Comparison of ENCODE assay signal across 32 cellular contexts in the genomic region with DNA sequence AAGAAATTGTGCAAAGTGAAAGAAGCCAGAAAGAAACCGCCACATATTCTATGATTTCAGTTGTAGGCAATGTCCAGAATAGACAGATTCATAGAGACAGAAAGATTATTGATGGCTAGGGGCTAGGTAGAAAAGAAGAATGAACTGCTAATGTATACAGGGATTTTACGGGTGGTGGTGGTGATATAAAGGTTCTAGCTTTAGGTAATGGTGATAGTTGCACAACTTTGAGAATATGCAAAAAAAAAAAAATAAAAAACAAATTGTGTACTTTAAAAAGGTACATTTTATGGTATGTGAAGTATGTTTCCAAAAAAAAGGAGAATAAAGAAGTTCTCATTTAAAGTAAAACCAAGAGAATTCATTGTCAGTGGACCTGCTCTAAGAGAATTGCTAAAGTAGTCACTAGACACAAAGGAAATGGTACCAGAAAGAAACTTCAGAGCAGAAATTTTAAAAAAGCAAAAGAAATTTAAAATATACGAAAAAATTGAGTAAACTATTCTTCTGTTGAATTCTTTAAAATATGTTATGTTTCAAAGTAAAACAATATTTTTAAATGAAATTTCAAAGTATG.
"Had no signal": no experiment of that assay in that cellular context is flagged by ENCODE, and none has a peak within 500 bp of the region (broad histone marks: within the 10 kb centered on the region; RNA-seq: fewer than 3 reads in every experiment).

No MANE protein-coding gene starts in this region.

- H3K4me1 ChIP-seq: parathyroid adenoma, psoas muscle, right lobe of liver, sigmoid colon, suprapubic skin, testis, tibial artery, transverse colon, upper lobe of right lung, uterus had no signal

- H3K27me3 Mint-ChIP-seq: natural killer cell treated with Interleukin-12 subunit alpha and Interleukin-12 subunit beta and Interleukin-15 and Interleukin-18, amount 100 ng/mL, for 72 hours; progenitor cell of endocrine pancreas; stimulated activated memory B cell treated with anti-CD40 and anti-IgM and Interleukin-4, amounts not matched to agents 10 μg/mL and 1 μg/mL and 100 μg/mL, for 72 hours; stimulated activated naive CD8-positive, alpha-beta T cell treated with anti-CD3 and anti-CD28 coated beads, Interleukin-15, amount 100 ng/mL, for 72 hours; type B pancreatic cell had no signal

- H3K27ac Mint-ChIP-seq: naive thymus-derived CD8-positive, alpha-beta T cell; natural killer cell treated with Interleukin-12 subunit alpha and Interleukin-12 subunit beta and Interleukin-15 and Interleukin-18, amount 100 ng/mL, for 72 hours; nephron progenitor cell; progenitor cell of endocrine pancreas; stimulated activated memory B cell treated with anti-CD40 and anti-IgM and Interleukin-4, amounts not matched to agents 10 μg/mL and 1 μg/mL and 100 μg/mL, for 72 hours; stimulated activated naive CD8-positive, alpha-beta T cell treated with anti-CD3 and anti-CD28 coated beads, Interleukin-15, amount 100 ng/mL, for 72 hours; type B pancreatic cell had no signal

- H3K9me3 ChIP-seq: neutrophil, ovary, right lobe of liver, testis, uterus had no signal

- H3K9ac ChIP-seq: parathyroid adenoma had no signal

- H3K27me3 ChIP-seq: neutrophil, ovary, right lobe of liver, sigmoid colon, suprapubic skin, testis, tibial artery, transverse colon, upper lobe of right lung, uterus had no signal

- H3K4me3 Mint-ChIP-seq: naive thymus-derived CD8-positive, alpha-beta T cell; natural killer cell treated with Interleukin-12 subunit alpha and Interleukin-12 subunit beta and Interleukin-15 and Interleukin-18, amount 100 ng/mL, for 72 hours; nephron progenitor cell; neural crest cell; stimulated activated memory B cell treated with anti-CD40 and anti-IgM and Interleukin-4, amounts not matched to agents 10 μg/mL and 1 μg/mL and 100 μg/mL, for 72 hours; stimulated activated naive CD8-positive, alpha-beta T cell treated with anti-CD3 and anti-CD28 coated beads, Interleukin-15, amount 100 ng/mL, for 72 hours; type B pancreatic cell had no signal

- H3K36me3 ChIP-seq: neutrophil, ovary, right lobe of liver, sigmoid colon, suprapubic skin, tibial artery, transverse colon, upper lobe of right lung, uterus had no signal

- H3K79me2 ChIP-seq: parathyroid adenoma had no signal

- ATAC-seq: naive thymus-derived CD8-positive, alpha-beta T cell; natural killer cell treated with Interleukin-12 subunit alpha and Interleukin-12 subunit beta and Interleukin-15 and Interleukin-18, amount 100 ng/mL, for 72 hours; psoas muscle; right cardiac atrium; right lobe of liver; stimulated activated memory B cell treated with anti-CD40 and anti-IgM and Interleukin-4, amounts not matched to agents 10 μg/mL and 1 μg/mL and 100 μg/mL, for 72 hours; stimulated activated naive CD8-positive, alpha-beta T cell treated with anti-CD3 and anti-CD28 coated beads, Interleukin-15, amount 100 ng/mL, for 72 hours; stimulated activated naive CD8-positive, alpha-beta T cell treated with anti-CD3 and anti-CD28 coated beads, Interleukin-15, Interleukin-2, amounts not matched to agents 100 U/mL and 50 U/mL, for 24 hours; upper lobe of right lung had no signal

- H3K36me3 Mint-ChIP-seq: naive thymus-derived CD8-positive, alpha-beta T cell; stimulated activated memory B cell treated with anti-CD40 and anti-IgM and Interleukin-4, amounts not matched to agents 10 μg/mL and 1 μg/mL and 100 μg/mL, for 72 hours; type B pancreatic cell had no signal

- H3K9me3 Mint-ChIP-seq: natural killer cell treated with Interleukin-12 subunit alpha and Interleukin-12 subunit beta and Interleukin-15 and Interleukin-18, amount 100 ng/mL, for 72 hours; type B pancreatic cell had no signal

- DNase-seq: naive thymus-derived CD8-positive, alpha-beta T cell; nephron progenitor cell; nucleus accumbens; ovary; posterior cingulate gyrus; psoas muscle; right cardiac atrium; right lobe of liver; sigmoid colon; small intestine; stimulated activated CD4-positive, alpha-beta T cell treated with anti-CD3 and anti-CD28 coated beads, Interleukin-15, amount 100 ng/mL, for 24 hours; stimulated activated CD4-positive, alpha-beta T cell treated with anti-CD3 and anti-CD28 coated beads, Interleukin-2, amount 100 ng/mL, for 24 hours; stimulated activated CD4-positive, alpha-beta T cell treated with anti-CD3 and anti-CD28 coated beads, Interleukin-2, amount 100 ng/mL, for 48 hours; stimulated activated CD4-positive, alpha-beta T cell treated with anti-CD3 and anti-CD28 coated beads, Interleukin-4, amount 100 ng/mL, for 24 hours; stimulated activated CD8-positive, alpha-beta memory T cell treated with anti-CD3 and anti-CD28 coated beads, Interleukin-4, amount 100 ng/mL, for 48 hours; stimulated activated naive CD4-positive, alpha-beta T cell; stimulated activated naive CD8-positive, alpha-beta T cell treated with anti-CD3 and anti-CD28 coated beads, Interleukin-15, amount 100 ng/mL, for 72 hours; stimulated activated naive CD8-positive, alpha-beta T cell treated with anti-CD3 and anti-CD28 coated beads, Interleukin-15, Interleukin-2, amounts not matched to agents 100 U/mL and 50 U/mL, for 24 hours; substantia nigra; testis; tibial artery; transverse colon; upper lobe of right lung; uterus had no signal

- H3K4me1 Mint-ChIP-seq: naive thymus-derived CD8-positive, alpha-beta T cell; nephron progenitor cell; stimulated activated memory B cell treated with anti-CD40 and anti-IgM and Interleukin-4, amounts not matched to agents 10 μg/mL and 1 μg/mL and 100 μg/mL, for 72 hours; stimulated activated naive CD8-positive, alpha-beta T cell treated with anti-CD3 and anti-CD28 coated beads, Interleukin-15, amount 100 ng/mL, for 72 hours had no signal

- H2AFZ ChIP-seq: parathyroid adenoma had no signal

- H3K27ac ChIP-seq: neutrophil, ovary, parathyroid adenoma, psoas muscle, right lobe of liver, sigmoid colon, suprapubic skin, testis, tibial artery, transverse colon, upper lobe of right lung, uterus had no signal

- H3K4me3 ChIP-seq: ovary, psoas muscle, right lobe of liver, sigmoid colon, suprapubic skin, testis, tibial artery, transverse colon, upper lobe of right lung, uterus had no signal
